ENCODE assay signal across 20 cellular contexts in the genomic region with DNA sequence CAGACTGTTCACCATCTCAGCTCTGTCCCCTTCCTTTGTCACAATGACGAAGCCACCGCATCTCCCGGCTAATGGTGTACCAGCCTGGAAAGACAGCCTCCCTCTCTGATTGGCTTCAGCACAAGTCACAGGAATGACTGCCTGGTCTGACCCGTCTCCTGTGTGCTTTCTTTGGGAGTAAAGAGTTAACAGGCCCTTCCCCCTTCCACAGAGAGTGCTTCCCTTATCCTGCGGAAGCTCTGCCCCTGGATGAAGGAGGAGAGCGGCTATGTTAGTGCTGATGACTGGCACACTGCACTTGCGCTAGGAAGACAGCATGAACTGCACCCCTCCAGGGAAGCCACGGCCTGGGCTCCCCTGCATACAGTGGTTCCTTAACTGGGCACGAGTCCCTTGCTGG. TPM values are rescaled to one million over a fixed set of nuclear protein-coding genes. Genes with fewer than 3 reads are reported as not detected.
"Had no signal": no experiment of that assay in that cellular context is flagged by ENCODE, and none has a peak within 500 bp of the region (broad histone marks: within the 10 kb centered on the region; RNA-seq: fewer than 3 reads in every experiment).

No MANE protein-coding gene starts in this region.

- H3K27ac Mint-ChIP-seq: activated naive CD8-positive, alpha-beta T cell; immature natural killer cell; naive thymus-derived CD4-positive, alpha-beta T cell had no signal

- H3K27ac ChIP-seq: parathyroid adenoma, tibial artery, uterus, WERI-Rb-1 had no signal

- H3K27me3 ChIP-seq: tibial artery, uterus had no signal

- H2AFZ ChIP-seq: parathyroid adenoma had no signal

- H3K9ac ChIP-seq: parathyroid adenoma had no signal

- DNase-seq: activated CD4-positive, alpha-beta T cell treated with anti-CD3 and anti-CD28 coated beads, Interleukin-2, amount 50 U/mL, for 4 hours; activated gamma-delta T cell treated with Interleukin-2 at 50 U/mL for 16 hours; erythroblast; foreskin melanocyte; immature natural killer cell; mammary epithelial cell; naive thymus-derived CD4-positive, alpha-beta T cell; stimulated activated CD4-positive, alpha-beta T cell treated with anti-CD3 and anti-CD28 coated beads, Interleukin-12 subunit alpha, Interleukin-12 subunit beta, amount 100 ng/mL, for 4 hours; stimulated activated CD4-positive, alpha-beta T cell treated with anti-CD3 and anti-CD28 coated beads, Interleukin-1b, Interleukin-23, amount 100 ng/mL, for 48 hours; stimulated activated naive CD8-positive, alpha-beta T cell treated with anti-CD3 and anti-CD28 coated beads, Interleukin-15, Interleukin-2, amounts not matched to agents 100 U/mL and 50 U/mL, for 24 hours; substantia nigra; SW 1271; T-helper 2 cell; tibial artery; uterus; WERI-Rb-1 had no signal

- H3K9me3 ChIP-seq: tibial artery, uterus had no signal

- H3K4me1 ChIP-seq: tibial artery, uterus had no signal

- ATAC-seq: naive thymus-derived CD4-positive, alpha-beta T cell; stimulated activated naive CD8-positive, alpha-beta T cell treated with anti-CD3 and anti-CD28 coated beads, Interleukin-15, Interleukin-2, amounts not matched to agents 100 U/mL and 50 U/mL, for 24 hours had no signal

- H3K4me3 ChIP-seq: tibial artery, uterus had no signal

- H3K4me3 Mint-ChIP-seq: activated naive CD8-positive, alpha-beta T cell; immature natural killer cell; naive thymus-derived CD4-positive, alpha-beta T cell had no signal

- H3K79me2 ChIP-seq: parathyroid adenoma had no signal

- H3K27me3 Mint-ChIP-seq: activated naive CD8-positive, alpha-beta T cell; naive thymus-derived CD4-positive, alpha-beta T cell had no signal

- H3K36me3 ChIP-seq: uterus had no signal

- H3K9me3 Mint-ChIP-seq: immature natural killer cell; naive thymus-derived CD4-positive, alpha-beta T cell had no signal

RNA-seq across cellular contexts. Expression of gene CNGB1, which starts 41.6 kb away (rescaled TPM):
- total RNA-seq: dermis microvascular lymphatic vessel endothelial cell; naive thymus-derived CD4-positive, alpha-beta T cell; SK-MEL-5; uterus had no signal
- polyA plus RNA-seq: immature natural killer cell; naive thymus-derived CD4-positive, alpha-beta T cell had no signal
